ENCODE assay signal across 13 cellular contexts in the genomic region with DNA sequence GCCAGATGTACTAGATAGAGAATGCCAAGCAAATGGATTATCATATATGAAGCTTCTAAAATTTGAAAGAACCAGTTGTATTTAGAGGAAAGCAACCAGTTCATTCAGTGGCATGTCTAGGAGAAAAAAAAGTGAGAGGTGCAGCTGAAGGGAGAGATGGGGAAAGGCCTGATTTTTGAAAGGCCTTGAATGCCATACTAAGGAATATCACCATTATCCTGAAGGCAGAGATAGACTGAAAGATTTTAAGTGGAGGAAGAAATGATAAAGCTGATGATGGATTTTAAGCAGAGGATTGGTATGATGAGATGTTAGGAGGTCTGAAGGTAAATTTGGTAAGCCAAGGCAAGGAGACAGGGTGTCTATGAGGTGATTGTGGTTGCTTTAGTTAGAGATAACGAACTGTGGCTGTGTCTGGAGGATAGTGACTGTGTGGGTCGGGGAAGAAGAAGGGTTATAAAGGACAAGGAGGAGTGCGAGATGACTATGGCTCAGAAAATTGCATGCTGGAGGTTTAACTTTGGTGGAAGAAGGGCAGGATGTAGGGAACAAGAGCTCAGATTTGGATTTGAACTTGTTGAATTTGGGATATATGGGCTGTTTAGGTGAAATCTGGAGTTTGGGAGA.
"Had no signal": no experiment of that assay in that cellular context is flagged by ENCODE, and none has a peak within 500 bp of the region (broad histone marks: within the 10 kb centered on the region; RNA-seq: fewer than 3 reads in every experiment).

No MANE protein-coding gene starts in this region.

- H3K27me3 Mint-ChIP-seq: stimulated activated memory B cell treated with anti-CD40 and anti-IgM and Interleukin-4, amounts not matched to agents 10 μg/mL and 1 μg/mL and 100 μg/mL, for 72 hours had no signal

- H3K27me3 ChIP-seq: adrenal gland, esophagus muscularis mucosa, sigmoid colon, uterus had no signal

- H3K36me3 ChIP-seq: adrenal gland, esophagus muscularis mucosa, sigmoid colon, uterus had no signal

- H3K4me3 Mint-ChIP-seq: mesothelial cell of epicardium; stimulated activated memory B cell treated with anti-CD40 and anti-IgM and Interleukin-4, amounts not matched to agents 10 μg/mL and 1 μg/mL and 100 μg/mL, for 72 hours had no signal

- H3K9ac ChIP-seq: parathyroid adenoma had no signal

- H3K27ac Mint-ChIP-seq: mesothelial cell of epicardium; stimulated activated memory B cell treated with anti-CD40 and anti-IgM and Interleukin-4, amounts not matched to agents 10 μg/mL and 1 μg/mL and 100 μg/mL, for 72 hours had no signal

- H3K9me3 ChIP-seq: adrenal gland, esophagus muscularis mucosa, sigmoid colon, uterus had no signal

- ATAC-seq: stimulated activated memory B cell treated with anti-CD40 and anti-IgM and Interleukin-4, amounts not matched to agents 10 μg/mL and 1 μg/mL and 100 μg/mL, for 72 hours had no signal

- H3K4me3 ChIP-seq: adrenal gland, esophagus muscularis mucosa, sigmoid colon, uterus had no signal

- H3K4me1 ChIP-seq: adrenal gland, esophagus muscularis mucosa, parathyroid adenoma, uterus had no signal

- DNase-seq: activated CD4-positive, alpha-beta T cell treated with anti-CD3 and anti-CD28 coated beads for 1 hour; activated CD4-positive, alpha-beta T cell treated with anti-CD3 and anti-CD28 coated beads, Interleukin-2, amount 50 U/mL, for 4 hours; activated effector memory CD4-positive, alpha-beta T cell treated with Interleukin-2 at 50 U/mL for 16 hours; activated naive CD4-positive, alpha-beta T cell treated with anti-CD3 and anti-CD28 coated beads, Interleukin-2, amount 50 U/mL, for 16 hours; adrenal gland; glutamatergic neuron; sigmoid colon; stimulated activated CD4-positive, alpha-beta T cell treated with anti-CD3 and anti-CD28 coated beads, Interleukin-12 subunit alpha, Interleukin-12 subunit beta, amount 100 ng/mL, for 4 hours; uterus had no signal

- H2AFZ ChIP-seq: parathyroid adenoma had no signal

- H3K27ac ChIP-seq: adrenal gland, esophagus muscularis mucosa, parathyroid adenoma, sigmoid colon, uterus had no signal
